In genomic region chr2:105363192-105363591, GRCh38 we compare ENCODE assay signal across 1 cellular context.
TF ChIP-seq lines count a peak whose summit lies in the region.

No MANE protein-coding gene starts in this region.

TF ChIP-seq in HepG2, 621 proteins besides CTCF, POLR2A, EP300 and RAD21:
- TF ChIP-seq FOXM1 (CRISPR knock-in tag; IDR thresholded peaks at IDR 0.05) = no peak
- peak; percentile 33 for TF ChIP-seq AGO2 (optimal IDR thresholded peaks at IDR 0.05; ENCODE audit: low read depth, low read length)
- TF ChIP-seq, protein P1, sequence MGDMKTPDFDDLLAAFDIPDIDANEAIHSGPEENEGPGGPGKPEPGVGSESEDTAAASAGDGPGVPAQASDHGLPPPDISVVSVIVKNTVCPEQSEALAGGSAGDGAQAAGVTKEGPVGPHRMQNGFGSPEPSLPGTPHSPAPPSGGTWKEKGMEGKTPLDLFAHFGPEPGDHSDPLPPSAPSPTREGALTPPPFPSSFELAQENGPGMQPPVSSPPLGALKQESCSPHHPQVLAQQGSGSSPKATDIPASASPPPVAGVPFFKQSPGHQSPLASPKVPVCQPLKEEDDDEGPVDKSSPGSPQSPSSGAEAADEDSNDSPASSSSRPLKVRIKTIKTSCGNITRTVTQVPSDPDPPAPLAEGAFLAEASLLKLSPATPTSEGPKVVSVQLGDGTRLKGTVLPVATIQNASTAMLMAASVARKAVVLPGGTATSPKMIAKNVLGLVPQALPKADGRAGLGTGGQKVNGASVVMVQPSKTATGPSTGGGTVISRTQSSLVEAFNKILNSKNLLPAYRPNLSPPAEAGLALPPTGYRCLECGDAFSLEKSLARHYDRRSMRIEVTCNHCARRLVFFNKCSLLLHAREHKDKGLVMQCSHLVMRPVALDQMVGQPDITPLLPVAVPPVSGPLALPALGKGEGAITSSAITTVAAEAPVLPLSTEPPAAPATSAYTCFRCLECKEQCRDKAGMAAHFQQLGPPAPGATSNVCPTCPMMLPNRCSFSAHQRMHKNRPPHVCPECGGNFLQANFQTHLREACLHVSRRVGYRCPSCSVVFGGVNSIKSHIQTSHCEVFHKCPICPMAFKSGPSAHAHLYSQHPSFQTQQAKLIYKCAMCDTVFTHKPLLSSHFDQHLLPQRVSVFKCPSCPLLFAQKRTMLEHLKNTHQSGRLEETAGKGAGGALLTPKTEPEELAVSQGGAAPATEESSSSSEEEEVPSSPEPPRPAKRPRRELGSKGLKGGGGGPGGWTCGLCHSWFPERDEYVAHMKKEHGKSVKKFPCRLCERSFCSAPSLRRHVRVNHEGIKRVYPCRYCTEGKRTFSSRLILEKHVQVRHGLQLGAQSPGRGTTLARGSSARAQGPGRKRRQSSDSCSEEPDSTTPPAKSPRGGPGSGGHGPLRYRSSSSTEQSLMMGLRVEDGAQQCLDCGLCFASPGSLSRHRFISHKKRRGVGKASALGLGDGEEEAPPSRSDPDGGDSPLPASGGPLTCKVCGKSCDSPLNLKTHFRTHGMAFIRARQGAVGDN (CRISPR knock-in tag; IDR thresholded peaks at IDR 0.05) = 0 out of 2 replicates have a peak, but pooled peaks have one; percentile 14
